Comparison of ENCODE assay signal across 9 cellular contexts in the genomic region with DNA sequence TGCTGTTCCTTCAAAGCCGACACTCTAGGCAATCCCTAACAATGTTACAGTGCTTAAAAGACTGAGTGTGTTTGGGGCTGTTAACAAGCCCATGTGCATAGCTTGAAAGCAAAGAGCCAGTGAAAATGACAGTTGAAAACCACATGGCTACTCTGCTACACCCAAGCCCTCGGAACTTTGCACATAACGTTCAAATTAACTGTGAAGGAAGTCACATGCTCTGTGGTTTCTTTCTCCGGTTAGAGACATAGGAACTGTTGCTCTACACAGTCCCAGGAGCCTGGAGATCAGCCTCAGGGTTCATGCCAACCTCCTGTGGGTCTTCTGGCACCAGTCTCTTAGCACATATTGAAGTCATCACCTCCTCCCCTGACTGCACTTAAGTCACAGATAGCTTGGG. TPM values are rescaled to one million over a fixed set of nuclear protein-coding genes. Genes with fewer than 3 reads are reported as not detected.
DNase-seq lines count a peak whose midpoint lies in the region; ATAC-seq and TF ChIP-seq lines count a peak whose summit lies in the region.
"Had no signal": no experiment of that assay in that cellular context is flagged by ENCODE, and none has a peak within 500 bp of the region (broad histone marks: within the 10 kb centered on the region; RNA-seq: fewer than 3 reads in every experiment).

No MANE protein-coding gene starts in this region.

- no peaks in the 10 kb centered on the region for H3K9me3 ChIP-seq in psoas muscle

- peak overlapping the region; percentile 77 for H3K27ac Mint-ChIP-seq in activated CD4-positive, alpha-beta T cell treated with anti-CD3 and anti-CD28 coated beads, Interleukin-2, amount 10 ng/mL, durations not matched to agents 24 days and 14 days
- H3K27ac Mint-ChIP-seq in activated naive CD4-positive, alpha-beta T cell treated with anti-CD3 and anti-CD28 coated beads, Interleukin-2, amount 50 U/mL, for 72 hours, result no peak overlapping the region

- peak overlapping the region; percentile 98 for H3K4me2 ChIP-seq in KMS-11

- H3K27ac ChIP-seq in KMS-11, result peak overlapping the region; percentile 80
- H3K27ac ChIP-seq in psoas muscle, result no peak overlapping the region
- H3K27ac ChIP-seq: C4-2B had no signal

- peaks cover 97% of the 10 kb centered on the region for H3K79me2 ChIP-seq in KMS-11 (ENCODE audit: insufficient read depth, low read depth)

- H3K27me3 ChIP-seq in KMS-11 (ENCODE audit: insufficient read depth, low read depth) (no peaks in the 10 kb centered on the region), psoas muscle (ENCODE audit: insufficient read depth in 3 of 3, low read length in 2 of 3) (no peaks in the 10 kb centered on the region)

- peaks cover 51% of the 10 kb centered on the region for H3K36me3 Mint-ChIP-seq in activated CD4-positive, alpha-beta T cell treated with anti-CD3 and anti-CD28 coated beads, Interleukin-2, amount 10 ng/mL, durations not matched to agents 24 days and 14 days (ENCODE audit: low read depth)
- peaks cover 11 to 43% of the 10 kb centered on the region in 2 donors for H3K36me3 Mint-ChIP-seq in activated naive CD4-positive, alpha-beta T cell treated with anti-CD3 and anti-CD28 coated beads, Interleukin-2, amount 50 U/mL, for 72 hours

- 33 to 55% (median 38%) methylated on average over 4 of the region's 4 CpGs for WGBS in psoas muscle, 3 donors

- H2AFZ ChIP-seq in KMS-11 (ENCODE audit: low read depth), result no peak overlapping the region

- H3K4me1 ChIP-seq in KMS-11 (ENCODE audit: low read depth, poor library complexity, severe bottlenecking) (peaks cover 100% of the 10 kb centered on the region), psoas muscle (peaks cover 10% of the 10 kb centered on the region)

- no peaks in the 10 kb centered on the region for H4K20me1 ChIP-seq in KMS-11 (ENCODE audit: insufficient read depth)

- DNase-seq in activated CD4-positive, alpha-beta T cell treated with anti-CD3 and anti-CD28 coated beads, Interleukin-2, amount 10 ng/mL, durations not matched to agents 24 days and 14 days, result peak; percentile 88
- DNase-seq in activated CD4-positive, alpha-beta T cell treated with anti-CD3 and anti-CD28 coated beads for 48 hours, result no peak
- DNase-seq in activated naive CD4-positive, alpha-beta T cell treated with anti-CD3 and anti-CD28 coated beads, Interleukin-2, amount 50 U/mL, for 72 hours (ENCODE audit: low spot score in 2 of 2), result no peak
- DNase-seq in psoas muscle (no peak), NCI-H1930 (lab: John Stamatoyannopoulos, UW) (no peak)
- no peak for DNase-seq in stimulated activated CD8-positive, alpha-beta memory T cell treated with anti-CD3 and anti-CD28 coated beads, Interleukin-4, amount 100 ng/mL, for 48 hours

- peak overlapping the region; percentile 73 for H3K4me3 Mint-ChIP-seq in activated CD4-positive, alpha-beta T cell treated with anti-CD3 and anti-CD28 coated beads, Interleukin-2, amount 10 ng/mL, durations not matched to agents 24 days and 14 days

- H3K9ac ChIP-seq in KMS-11, result peak overlapping the region; percentile 42; the same call in 1 of the 2 replicates

- H3K36me3 ChIP-seq in KMS-11 (ENCODE audit: insufficient read depth) (no peaks in the 10 kb centered on the region; the same call in 1 of the 2 replicates), psoas muscle (ENCODE audit: insufficient read depth in 1 of 2, low read depth in 1 of 2) (no peaks in the 10 kb centered on the region)

- peak; percentile 73 for ATAC-seq in GM21737 (IDR thresholded peaks at IDR 0.05; ENCODE audit: unreplicated experiment)
- peak; percentile 58 to 67 for ATAC-seq in activated naive CD4-positive, alpha-beta T cell treated with anti-CD3 and anti-CD28 coated beads, Interleukin-2, amount 50 U/mL, for 72 hours
- ATAC-seq in psoas muscle, result peak in 3 of 4 donors; percentile 24 to 41 (median 39)

- H3K4me3 ChIP-seq in KMS-11 (IDR thresholded peaks at IDR 0.05; ENCODE audit: insufficient read depth, low read depth, low read length) (no peak overlapping the region), psoas muscle (no peak overlapping the region)

- TF ChIP-seq CTCF in KMS-11 (conservative IDR thresholded peaks at IDR 0.05; ENCODE audit: low read depth, low read length), result no peak
- TF ChIP-seq CTCF in psoas muscle (IDR thresholded peaks at IDR 0.05), result no peak

- intact Hi-C loops in activated CD4-positive, alpha-beta T cell treated with anti-CD3 and anti-CD28 coated beads, Interleukin-2, amount 10 ng/mL, durations not matched to agents 24 days and 14 days (cut with micrococcal nuclease), result loop anchor here (10.0 kb wide), 1 partner anchor 1052 kb away; no protein-coding TSS in a partner anchor
- intact Hi-C loops in psoas muscle (cut with DNase I), result loop anchor here in 1 of 2 donors (10.0 kb wide), 1 partner anchor 582 kb away; no protein-coding TSS in a partner anchor

- H3K9me3 Mint-ChIP-seq in activated CD4-positive, alpha-beta T cell treated with anti-CD3 and anti-CD28 coated beads, Interleukin-2, amount 10 ng/mL, durations not matched to agents 24 days and 14 days, result peaks cover 10% of the 10 kb centered on the region
- H3K9me3 Mint-ChIP-seq in activated naive CD4-positive, alpha-beta T cell treated with anti-CD3 and anti-CD28 coated beads, Interleukin-2, amount 50 U/mL, for 72 hours, result no peaks in the 10 kb centered on the region

- H3K4me1 Mint-ChIP-seq in activated CD4-positive, alpha-beta T cell treated with anti-CD3 and anti-CD28 coated beads, Interleukin-2, amount 10 ng/mL, durations not matched to agents 24 days and 14 days, result peaks cover 94% of the 10 kb centered on the region

- no peaks in the 10 kb centered on the region for H3K27me3 Mint-ChIP-seq in activated CD4-positive, alpha-beta T cell treated with anti-CD3 and anti-CD28 coated beads, Interleukin-2, amount 10 ng/mL, durations not matched to agents 24 days and 14 days

RNA-seq across cellular contexts. Expression of a gene that starts 51.1 kb away (rescaled TPM):
- total RNA-seq in activated CD4-positive, alpha-beta T cell treated with anti-CD3 and anti-CD28 coated beads, Interleukin-2, amount 10 ng/mL, durations not matched to agents 24 days and 14 days, result not detected in 2 replicates
- not detected for total RNA-seq in activated naive CD4-positive, alpha-beta T cell treated with anti-CD3 and anti-CD28 coated beads, Interleukin-2, amount 50 U/mL, for 72 hours
- total RNA-seq in psoas muscle, result not detected
- under 1 TPM in 1 of 3 donors, not detected in 2; 0.08 TPM for polyA plus RNA-seq in psoas muscle
